Comparison of ENCODE assay signal across 1 cellular context in the genomic region with DNA sequence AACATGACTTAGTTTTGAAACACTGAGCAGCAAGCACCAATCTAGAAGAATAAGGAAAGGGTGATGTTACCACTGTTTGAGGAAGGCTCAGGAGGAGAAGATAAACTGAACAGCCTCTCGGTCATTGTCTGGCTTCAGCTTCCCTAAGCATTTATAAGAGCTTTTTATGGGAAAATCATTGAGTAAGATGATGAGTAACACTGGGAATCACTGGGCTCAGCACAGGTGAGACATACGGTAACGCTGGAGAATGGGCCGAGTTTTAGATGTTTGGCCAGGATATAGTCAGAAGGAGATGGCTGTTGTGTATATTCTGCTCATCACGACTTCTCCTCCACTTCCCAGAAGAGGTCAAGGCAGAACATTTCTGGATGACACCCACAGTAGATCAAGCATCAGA.
TF ChIP-seq lines count a peak whose summit lies in the region.

No MANE protein-coding gene starts in this region.

TF ChIP-seq in A549, 52 proteins besides CTCF, POLR2A, EP300 and RAD21 (continued from another document):
- TF ChIP-seq, protein P1, sequence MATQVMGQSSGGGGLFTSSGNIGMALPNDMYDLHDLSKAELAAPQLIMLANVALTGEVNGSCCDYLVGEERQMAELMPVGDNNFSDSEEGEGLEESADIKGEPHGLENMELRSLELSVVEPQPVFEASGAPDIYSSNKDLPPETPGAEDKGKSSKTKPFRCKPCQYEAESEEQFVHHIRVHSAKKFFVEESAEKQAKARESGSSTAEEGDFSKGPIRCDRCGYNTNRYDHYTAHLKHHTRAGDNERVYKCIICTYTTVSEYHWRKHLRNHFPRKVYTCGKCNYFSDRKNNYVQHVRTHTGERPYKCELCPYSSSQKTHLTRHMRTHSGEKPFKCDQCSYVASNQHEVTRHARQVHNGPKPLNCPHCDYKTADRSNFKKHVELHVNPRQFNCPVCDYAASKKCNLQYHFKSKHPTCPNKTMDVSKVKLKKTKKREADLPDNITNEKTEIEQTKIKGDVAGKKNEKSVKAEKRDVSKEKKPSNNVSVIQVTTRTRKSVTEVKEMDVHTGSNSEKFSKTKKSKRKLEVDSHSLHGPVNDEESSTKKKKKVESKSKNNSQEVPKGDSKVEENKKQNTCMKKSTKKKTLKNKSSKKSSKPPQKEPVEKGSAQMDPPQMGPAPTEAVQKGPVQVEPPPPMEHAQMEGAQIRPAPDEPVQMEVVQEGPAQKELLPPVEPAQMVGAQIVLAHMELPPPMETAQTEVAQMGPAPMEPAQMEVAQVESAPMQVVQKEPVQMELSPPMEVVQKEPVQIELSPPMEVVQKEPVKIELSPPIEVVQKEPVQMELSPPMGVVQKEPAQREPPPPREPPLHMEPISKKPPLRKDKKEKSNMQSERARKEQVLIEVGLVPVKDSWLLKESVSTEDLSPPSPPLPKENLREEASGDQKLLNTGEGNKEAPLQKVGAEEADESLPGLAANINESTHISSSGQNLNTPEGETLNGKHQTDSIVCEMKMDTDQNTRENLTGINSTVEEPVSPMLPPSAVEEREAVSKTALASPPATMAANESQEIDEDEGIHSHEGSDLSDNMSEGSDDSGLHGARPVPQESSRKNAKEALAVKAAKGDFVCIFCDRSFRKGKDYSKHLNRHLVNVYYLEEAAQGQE (IDR thresholded peaks at IDR 0.05), result no peak
- TF ChIP-seq SREBF2 (IDR thresholded peaks at IDR 0.05), result no peak
